In genomic region chr4:27861802-27862201, GRCh38 we compare ENCODE assay signal across 1 cellular context.
TF ChIP-seq lines count a peak whose summit lies in the region.

No MANE protein-coding gene starts in this region.

TF ChIP-seq in GM23338, 12 proteins besides CTCF, POLR2A, EP300 and RAD21 (continued from another document):
- TF ChIP-seq REST (IDR thresholded peaks at IDR 0.05; ENCODE audit: unreplicated experiment), result no peak
